1 cellular context compared by ENCODE assay signal in the genomic region with DNA sequence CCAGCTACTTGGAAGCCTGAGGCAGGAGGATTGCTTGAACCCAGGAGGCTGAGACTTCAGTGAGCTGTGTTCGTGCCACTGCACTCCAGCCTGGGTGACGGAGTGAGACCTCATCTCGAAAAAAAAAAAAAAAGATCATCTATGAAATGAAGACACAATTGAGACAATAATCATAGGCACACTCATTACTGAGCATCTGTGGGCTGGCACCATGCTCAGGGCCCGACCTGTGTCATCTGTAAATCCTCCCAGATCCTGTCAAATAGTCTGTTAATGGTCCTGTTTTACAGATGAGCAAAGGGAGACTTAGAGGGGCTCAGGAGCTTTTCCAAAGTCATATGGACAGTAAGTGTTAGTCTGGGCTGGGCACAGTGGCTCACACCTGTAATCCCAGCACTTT.
TF ChIP-seq lines count a peak whose summit lies in the region.

No MANE protein-coding gene starts in this region.

TF ChIP-seq in endothelial cell of umbilical vein, 7 proteins besides CTCF, POLR2A, EP300 and RAD21:
- no peak for TF ChIP-seq FOS (IDR thresholded peaks at IDR 0.05; ENCODE audit: borderline replicate concordance, insufficient read depth, low read length)
- TF ChIP-seq EZH2 (IDR thresholded peaks at IDR 0.05; ENCODE audit: borderline replicate concordance, low read depth, low read length, severe bottlenecking): no peak
- TF ChIP-seq GATA2 (IDR thresholded peaks at IDR 0.05; ENCODE audit: insufficient read depth, insufficient read length, low read depth, low read length): no peak
- no peak for TF ChIP-seq MYC (IDR thresholded peaks at IDR 0.05; ENCODE audit: low read depth, low read length)
